Comparison of ENCODE assay signal across 16 cellular contexts in the genomic region with DNA sequence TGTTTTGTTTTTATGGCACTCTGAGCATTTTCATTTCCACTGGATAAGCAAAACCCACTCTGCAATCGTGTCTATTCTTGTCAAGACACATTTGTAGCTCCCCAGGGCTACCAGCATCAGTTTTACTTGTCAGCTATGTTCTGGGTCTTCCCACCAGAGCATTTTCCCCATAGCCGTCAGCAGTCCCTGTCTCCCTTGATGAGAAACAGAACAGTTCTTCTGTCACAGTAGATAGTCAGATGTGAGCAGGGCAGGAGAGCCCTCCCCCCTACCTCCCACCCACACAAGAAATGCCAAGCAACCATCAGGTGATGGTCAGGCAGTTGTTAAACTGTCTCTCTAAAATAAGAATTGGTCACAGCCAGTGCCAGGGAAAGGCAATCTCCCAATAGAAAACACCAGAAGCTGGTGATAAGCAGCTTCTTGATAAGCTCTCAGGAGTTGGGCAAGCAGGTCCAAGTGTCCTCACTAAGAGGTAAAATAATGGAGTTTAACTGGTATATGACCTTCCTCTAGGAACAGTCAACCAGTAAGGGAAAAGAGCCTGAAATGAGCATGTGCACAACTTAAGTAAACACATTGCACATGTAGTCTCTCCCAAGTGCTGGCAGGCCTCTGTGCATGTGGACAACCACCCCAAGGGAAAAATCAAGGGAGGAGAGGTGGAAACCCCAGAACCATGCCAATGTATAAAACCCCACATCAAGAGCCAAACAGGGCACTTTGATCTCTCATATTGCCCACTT.
DNase-seq lines count a peak whose midpoint lies in the region; ATAC-seq and TF ChIP-seq lines count a peak whose summit lies in the region.
"Had no signal": no experiment of that assay in that cellular context is flagged by ENCODE, and none has a peak within 500 bp of the region (broad histone marks: within the 10 kb centered on the region; RNA-seq: fewer than 3 reads in every experiment).

No MANE protein-coding gene starts in this region.

- ATAC-seq in GM18909 (IDR thresholded peaks at IDR 0.05; ENCODE audit: poor library complexity, unreplicated experiment) = peak; percentile 19
- ATAC-seq in HG02852 (IDR thresholded peaks at IDR 0.05; ENCODE audit: unreplicated experiment) = peak; percentile 27
- ATAC-seq: A549, foreskin keratinocyte, T-helper 17 cell had no signal

- no peaks in the 10 kb centered on the region for H3K36me3 ChIP-seq in BE2C
- H3K36me3 ChIP-seq in tibial artery = no peaks in the 10 kb centered on the region

- TF ChIP-seq CTCF in BE2C (IDR thresholded peaks at IDR 0.05; ENCODE audit: low read depth, low read length) (no peak), tibial artery (IDR thresholded peaks at IDR 0.05) (no peak)

- H3K4me3 ChIP-seq in BE2C (ENCODE audit: low read depth, low read length) (no peak overlapping the region), tibial artery (no peak overlapping the region)
- H3K4me3 ChIP-seq: A549 had no signal

- no peaks in the 10 kb centered on the region for H3K27me3 ChIP-seq in BE2C
- H3K27me3 ChIP-seq in tibial artery = no peaks in the 10 kb centered on the region
- H3K27me3 ChIP-seq: foreskin keratinocyte had no signal

- DNase-seq in BE2C (peak; percentile 24), OCI-M1 (lab: John Stamatoyannopoulos, UW) (peak; percentile 16), iPS-NIHi7 (ENCODE audit: extremely low spot score) (no peak), tibial artery (no peak), D341Med (ENCODE audit: low spot score) (no peak)
- DNase-seq in stimulated activated CD4-positive, alpha-beta T cell treated with anti-CD3 and anti-CD28 coated beads, Interleukin-4, amount 100 ng/mL, for 1 hour = no peak
- DNase-seq: activated T-cell treated with anti-CD3 and anti-CD28 coated beads, Interleukin-2, amount 50 U/mL, for 24 hours; foreskin keratinocyte; mesendoderm; NCI-H1694; occipital lobe; stimulated activated naive B cell treated with anti-CD40 and anti-IgM and Interleukin-4, amounts not matched to agents 10 μg/mL and 1 μg/mL and 100 μg/mL, for 72 hours; T-helper 17 cell had no signal

- intact Hi-C loops in tibial artery (cut with DNase I; ENCODE audit: low total_unique reads) = no loop called here

- H3K9me3 ChIP-seq in BE2C = no peaks in the 10 kb centered on the region
- no peaks in the 10 kb centered on the region for H3K9me3 ChIP-seq in tibial artery
- H3K9me3 ChIP-seq: A549 had no signal

- no peak overlapping the region for H3K27ac ChIP-seq in tibial artery
- H3K27ac ChIP-seq: A549, foreskin keratinocyte had no signal

- H3K4me1 ChIP-seq in BE2C = no peaks in the 10 kb centered on the region; the same call in none of the 2 replicates
- no peaks in the 10 kb centered on the region for H3K4me1 ChIP-seq in tibial artery
- H3K4me1 ChIP-seq: A549, foreskin keratinocyte had no signal

Comparison
In these comparisons a context has a peak if more than half of its experiments do, and no peak if none do; other contexts are left out.
1. DNase-seq: peak in BE2C (single experiment) and OCI-M1 (single experiment); none in iPS-NIHi7 (single experiment), tibial artery (0 of 2), D341Med (single experiment) and stimulated activated CD4-positive, alpha-beta T cell treated with anti-CD3 and anti-CD28 coated beads, Interleukin-4, amount 100 ng/mL, for 1 hour (single experiment).